ENCODE assay signal across 15 cellular contexts in genomic region chr16:3085868-3086595, GRCh38. TPM values are rescaled to one million over a fixed set of nuclear protein-coding genes. Genes with fewer than 3 reads are reported as not detected.
DNase-seq lines count a peak whose midpoint lies in the region; ATAC-seq, FAIRE-seq and TF ChIP-seq lines count a peak whose summit lies in the region.
"Had no signal": no experiment of that assay in that cellular context is flagged by ENCODE, and none has a peak within 500 bp of the region (broad histone marks: within the 10 kb centered on the region; RNA-seq: fewer than 3 reads in every experiment).

No MANE protein-coding gene starts in this region.

- FAIRE-seq in urothelium cell line (lab: Jason Lieb, UNC): no peak

- peak overlapping the region; percentile 76 for H3K27ac ChIP-seq in BLaER1
- no peak overlapping the region for H3K27ac ChIP-seq in CD4-positive, alpha-beta T cell (ENCODE audit: low read depth, low read length)
- H3K27ac ChIP-seq in effector memory CD4-positive, alpha-beta T cell (ENCODE audit: insufficient read depth, low read length, poor library complexity, severe bottlenecking): peak overlapping the region; percentile 22

- no peaks in the 10 kb centered on the region for H3K27me3 Mint-ChIP-seq in CD4-positive, alpha-beta T cell
- H3K27me3 Mint-ChIP-seq in natural killer cell treated with Interleukin-12 subunit alpha and Interleukin-12 subunit beta and Interleukin-15 and Interleukin-18, amount 100 ng/mL, for 72 hours: no peaks in the 10 kb centered on the region

- in situ Hi-C loops in ACHN (cut with HindIII; ENCODE audit: low pct_ligation_motif_present, low pct_unique_long_range_greater_than_20kb, low sequenced_read_pairs): no loop called here

- H3K36me3 Mint-ChIP-seq in CD4-positive, alpha-beta T cell (ENCODE audit: low read depth): peaks cover 3% of the 10 kb centered on the region
- peaks cover under 1% of the 10 kb centered on the region for H3K36me3 Mint-ChIP-seq in natural killer cell treated with Interleukin-12 subunit alpha and Interleukin-12 subunit beta and Interleukin-15 and Interleukin-18, amount 100 ng/mL, for 72 hours

- H3K4me3 ChIP-seq in BLaER1: no peak overlapping the region
- H3K4me3 ChIP-seq in effector memory CD4-positive, alpha-beta T cell (ENCODE audit: insufficient read depth, low read depth, low read length, poor library complexity, severe bottlenecking): peak overlapping the region; percentile 7

- no peaks in the 10 kb centered on the region for H3K27me3 ChIP-seq in BLaER1
- H3K27me3 ChIP-seq in CD4-positive, alpha-beta T cell (ENCODE audit: control insufficient read depth, insufficient read depth, low read length): no peaks in the 10 kb centered on the region
- H3K27me3 ChIP-seq in effector memory CD4-positive, alpha-beta T cell (replicated peaks; ENCODE audit: control insufficient read depth, insufficient read depth, low read length, poor library complexity, severe bottlenecking): no peaks in the 10 kb centered on the region

- POLR2A ChIA-PET in CD4-positive, alpha-beta T cell (lab: Charles Lee): interaction anchor here (4.5 kb wide), 1 partner anchor 10 kb away, joined by 35 read pairs; no protein-coding TSS in a partner anchor

- no peaks in the 10 kb centered on the region for H3K9me3 Mint-ChIP-seq in CD4-positive, alpha-beta T cell
- no peaks in the 10 kb centered on the region for H3K9me3 Mint-ChIP-seq in natural killer cell treated with Interleukin-12 subunit alpha and Interleukin-12 subunit beta and Interleukin-15 and Interleukin-18, amount 100 ng/mL, for 72 hours
- H3K9me3 Mint-ChIP-seq: neural crest cell had no signal

- H3K4me3 Mint-ChIP-seq in CD4-positive, alpha-beta T cell: peak overlapping the region; percentile 38
- peak overlapping the region; percentile 74 for H3K4me3 Mint-ChIP-seq in natural killer cell treated with Interleukin-12 subunit alpha and Interleukin-12 subunit beta and Interleukin-15 and Interleukin-18, amount 100 ng/mL, for 72 hours
- H3K4me3 Mint-ChIP-seq: neural crest cell had no signal

- TF ChIP-seq CTCF in CD4-positive, alpha-beta T cell (IDR thresholded peaks at IDR 0.05): no peak

- H4K20me1 ChIP-seq in BLaER1: no peaks in the 10 kb centered on the region

- peaks cover 60% of the 10 kb centered on the region for H3K4me1 Mint-ChIP-seq in CD4-positive, alpha-beta T cell (ENCODE audit: low read depth)
- H3K4me1 Mint-ChIP-seq in natural killer cell treated with Interleukin-12 subunit alpha and Interleukin-12 subunit beta and Interleukin-15 and Interleukin-18, amount 100 ng/mL, for 72 hours (ENCODE audit: low read depth in 2 of 2): peaks cover 30 to 44% of the 10 kb centered on the region in 2 donors

- H3K36me3 ChIP-seq in BLaER1: no peaks in the 10 kb centered on the region
- no peaks in the 10 kb centered on the region for H3K36me3 ChIP-seq in effector memory CD4-positive, alpha-beta T cell (ENCODE audit: control insufficient read depth, insufficient read depth, low read length)

- CTCF ChIA-PET in CD4-positive, alpha-beta T cell (lab: Charles Lee): interaction anchor here (0.9 to 2.5 kb wide), 3 partner anchors 11 to 54 kb away, joined by 3 to 10 read pairs (median 3); no protein-coding TSS in a partner anchor

- intact Hi-C loops in CD4-positive, alpha-beta T cell (cut with DNase I, micrococcal nuclease): no loop called here

- H3K9ac ChIP-seq in BLaER1: no peak overlapping the region

- peaks cover 4% of the 10 kb centered on the region for H3K9me3 ChIP-seq in BLaER1
- no peaks in the 10 kb centered on the region for H3K9me3 ChIP-seq in CD4-positive, alpha-beta T cell (ENCODE audit: control insufficient read depth, low read length)
- H3K9me3 ChIP-seq in effector memory CD4-positive, alpha-beta T cell (ENCODE audit: control insufficient read depth, low read length): no peaks in the 10 kb centered on the region

- no peak for ATAC-seq in CD4-positive, alpha-beta T cell (ENCODE audit: poor library complexity)
- no peak for ATAC-seq in natural killer cell treated with Interleukin-12 subunit alpha and Interleukin-12 subunit beta and Interleukin-15 and Interleukin-18, amount 100 ng/mL, for 72 hours
- ATAC-seq in HG03095 (IDR thresholded peaks at IDR 0.05; ENCODE audit: unreplicated experiment) (no peak), GM18861 (IDR thresholded peaks at IDR 0.05; ENCODE audit: unreplicated experiment) (no peak)

- no peak for DNase-seq in CD4-positive, alpha-beta T cell
- DNase-seq in effector memory CD4-positive, alpha-beta T cell: no peak
- DNase-seq in natural killer cell treated with Interleukin-12 subunit alpha and Interleukin-12 subunit beta and Interleukin-15 and Interleukin-18, amount 100 ng/mL, for 72 hours (ENCODE audit: low spot score): no peak
- DNase-seq in ACHN (no peak), urothelium cell line (ENCODE audit: low spot score) (no peak)
- DNase-seq: activated CD8-positive, alpha-beta memory T cell treated with anti-CD3 and anti-CD28 coated beads, Interleukin-2, amount 50 U/mL, for 48 hours; DND-41; erythroblast; KG1; NK-92 treated with Interleukin-12 subunit alpha and Interleukin-12 subunit beta, amount 100 ng/mL, for 24 hours; SIG-M5 had no signal

- peak overlapping the region; percentile 30 for H3K27ac Mint-ChIP-seq in CD4-positive, alpha-beta T cell
- H3K27ac Mint-ChIP-seq in natural killer cell treated with Interleukin-12 subunit alpha and Interleukin-12 subunit beta and Interleukin-15 and Interleukin-18, amount 100 ng/mL, for 72 hours: peak overlapping the region; percentile 77 to 94

- peaks cover 55% of the 10 kb centered on the region for H3K4me1 ChIP-seq in BLaER1
- peaks cover 26% of the 10 kb centered on the region for H3K4me1 ChIP-seq in effector memory CD4-positive, alpha-beta T cell (ENCODE audit: control insufficient read depth, insufficient read depth, low read length, poor library complexity, severe bottlenecking)

- H3K4me2 ChIP-seq in BLaER1: peak overlapping the region; percentile 95

RNA-seq across cellular contexts. Expression of gene ZSCAN10, which starts 13.1 kb away (rescaled TPM):
- total RNA-seq in CD4-positive, alpha-beta T cell: under 1 TPM; 0.36 to 0.56 TPM
- total RNA-seq in natural killer cell treated with Interleukin-12 subunit alpha and Interleukin-12 subunit beta and Interleukin-15 and Interleukin-18, amount 100 ng/mL, for 72 hours: under 1 TPM in 1 of 2 donors, not detected in 1; 0.22 TPM
- total RNA-seq: neural crest cell had no signal

RNA-seq across cellular contexts. Expression of gene IL32, which starts 20.6 kb away (rescaled TPM):
- total RNA-seq in CD4-positive, alpha-beta T cell: 100 to 1,000 TPM; 378 to 383 TPM
- 1,000 to 10,000 TPM in 1 of 2 donors, 100 to 1,000 TPM in 1; 678 to 1,235 TPM for total RNA-seq in natural killer cell treated with Interleukin-12 subunit alpha and Interleukin-12 subunit beta and Interleukin-15 and Interleukin-18, amount 100 ng/mL, for 72 hours
- total RNA-seq: neural crest cell had no signal

RNA-seq across cellular contexts. Expression of gene ZNF205, which starts 26.4 kb away (rescaled TPM):
- not detected for total RNA-seq in CD4-positive, alpha-beta T cell
- not detected for total RNA-seq in natural killer cell treated with Interleukin-12 subunit alpha and Interleukin-12 subunit beta and Interleukin-15 and Interleukin-18, amount 100 ng/mL, for 72 hours

RNA-seq across cellular contexts. Expression of gene MMP25, which starts 39.7 kb away (rescaled TPM):
- under 1 TPM; 0.42 to 0.80 TPM for total RNA-seq in CD4-positive, alpha-beta T cell
- total RNA-seq in natural killer cell treated with Interleukin-12 subunit alpha and Interleukin-12 subunit beta and Interleukin-15 and Interleukin-18, amount 100 ng/mL, for 72 hours: 10 to 100 TPM; 54.3 to 66.6 TPM

RNA-seq across cellular contexts. Expression of gene ZNF213, which starts 48.8 kb away (rescaled TPM):
- 1 to 10 TPM; 1.6 to 2.2 TPM for total RNA-seq in CD4-positive, alpha-beta T cell
- 10 to 100 TPM in 1 of 2 donors, 1 to 10 TPM in 1; 8.5 to 11.6 TPM for total RNA-seq in natural killer cell treated with Interleukin-12 subunit alpha and Interleukin-12 subunit beta and Interleukin-15 and Interleukin-18, amount 100 ng/mL, for 72 hours
